1 cellular context compared by ENCODE assay signal in the genomic region with DNA sequence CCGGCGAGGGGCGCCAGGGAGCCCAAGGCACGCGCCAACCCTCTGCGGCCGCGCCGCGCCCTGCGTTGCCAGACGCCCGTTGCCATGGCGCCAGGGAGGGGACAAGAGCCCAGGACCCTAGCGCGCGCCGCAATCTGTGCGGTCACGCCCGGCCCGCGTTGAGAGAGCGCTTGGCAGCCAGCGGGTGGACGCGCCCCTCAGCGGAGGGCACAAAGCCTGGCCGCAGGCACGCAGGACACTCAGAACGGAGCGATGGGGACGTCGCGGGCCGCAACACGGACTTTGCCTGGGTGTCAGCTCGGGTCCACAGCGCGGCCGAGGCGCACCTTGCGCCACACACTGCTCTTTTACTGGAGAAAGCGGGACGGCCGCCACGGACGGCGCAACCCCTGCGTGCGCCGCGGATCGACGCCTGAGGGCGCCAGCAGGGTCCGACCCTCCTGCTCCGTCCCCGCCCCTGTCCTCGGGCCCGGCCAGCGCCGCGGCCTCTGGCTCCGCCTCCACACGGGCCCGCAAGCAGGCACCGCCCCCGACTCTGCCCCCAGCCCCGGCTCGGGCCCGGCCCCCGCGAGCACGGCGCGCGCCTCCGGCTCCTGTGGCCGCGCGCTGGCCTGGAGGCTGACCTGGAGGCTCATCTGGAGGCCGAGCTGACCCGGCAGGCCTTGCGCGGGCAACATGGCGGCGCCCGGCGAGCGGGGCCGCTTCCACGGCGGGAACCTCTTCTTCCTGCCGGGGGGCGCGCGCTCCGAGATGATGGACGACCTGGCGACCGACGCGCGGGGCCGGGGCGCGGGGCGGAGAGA.
A peak's percentile ranks its signal among the peaks of the same experiment; 100 is the strongest.
TF ChIP-seq lines count a peak whose summit lies in the region.

A gene (plus strand): TSS at position 650 of the 803 bp plus-strand sequence. CDS start 26 bp downstream, at position 676.

TF ChIP-seq in K562, 482 proteins besides CTCF, POLR2A, EP300 and RAD21 (continued from another document and continues in another):
- TF ChIP-seq, protein P1, sequence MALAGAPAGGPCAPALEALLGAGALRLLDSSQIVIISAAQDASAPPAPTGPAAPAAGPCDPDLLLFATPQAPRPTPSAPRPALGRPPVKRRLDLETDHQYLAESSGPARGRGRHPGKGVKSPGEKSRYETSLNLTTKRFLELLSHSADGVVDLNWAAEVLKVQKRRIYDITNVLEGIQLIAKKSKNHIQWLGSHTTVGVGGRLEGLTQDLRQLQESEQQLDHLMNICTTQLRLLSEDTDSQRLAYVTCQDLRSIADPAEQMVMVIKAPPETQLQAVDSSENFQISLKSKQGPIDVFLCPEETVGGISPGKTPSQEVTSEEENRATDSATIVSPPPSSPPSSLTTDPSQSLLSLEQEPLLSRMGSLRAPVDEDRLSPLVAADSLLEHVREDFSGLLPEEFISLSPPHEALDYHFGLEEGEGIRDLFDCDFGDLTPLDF (CRISPR knock-in tag; IDR thresholded peaks at IDR 0.05): peak; percentile 35; the same call in 1 of the 2 replicates
- TF ChIP-seq ZFX (CRISPR knock-in tag; IDR thresholded peaks at IDR 0.05) (peak; percentile 84), ARHGAP35 (IDR thresholded peaks at IDR 0.05; ENCODE audit: partially characterized antibody) (no peak), STAG1 (CRISPR knock-in tag; IDR thresholded peaks at IDR 0.05; ENCODE audit: borderline replicate concordance) (no peak), YBX1 (IDR thresholded peaks at IDR 0.05) (no peak), MAFG (tag; conservative IDR thresholded peaks at IDR 0.05) (no peak), CREB1 (IDR thresholded peaks at IDR 0.05) (no peak), CREB1 (CRISPR knock-in tag; IDR thresholded peaks at IDR 0.05) (peak; percentile 64; the same call in 1 of the 2 replicates), RBM25 (IDR thresholded peaks at IDR 0.05; ENCODE audit: low read depth, low read length, severe bottlenecking) (peak; percentile 100)
- TF ChIP-seq, protein P2, sequence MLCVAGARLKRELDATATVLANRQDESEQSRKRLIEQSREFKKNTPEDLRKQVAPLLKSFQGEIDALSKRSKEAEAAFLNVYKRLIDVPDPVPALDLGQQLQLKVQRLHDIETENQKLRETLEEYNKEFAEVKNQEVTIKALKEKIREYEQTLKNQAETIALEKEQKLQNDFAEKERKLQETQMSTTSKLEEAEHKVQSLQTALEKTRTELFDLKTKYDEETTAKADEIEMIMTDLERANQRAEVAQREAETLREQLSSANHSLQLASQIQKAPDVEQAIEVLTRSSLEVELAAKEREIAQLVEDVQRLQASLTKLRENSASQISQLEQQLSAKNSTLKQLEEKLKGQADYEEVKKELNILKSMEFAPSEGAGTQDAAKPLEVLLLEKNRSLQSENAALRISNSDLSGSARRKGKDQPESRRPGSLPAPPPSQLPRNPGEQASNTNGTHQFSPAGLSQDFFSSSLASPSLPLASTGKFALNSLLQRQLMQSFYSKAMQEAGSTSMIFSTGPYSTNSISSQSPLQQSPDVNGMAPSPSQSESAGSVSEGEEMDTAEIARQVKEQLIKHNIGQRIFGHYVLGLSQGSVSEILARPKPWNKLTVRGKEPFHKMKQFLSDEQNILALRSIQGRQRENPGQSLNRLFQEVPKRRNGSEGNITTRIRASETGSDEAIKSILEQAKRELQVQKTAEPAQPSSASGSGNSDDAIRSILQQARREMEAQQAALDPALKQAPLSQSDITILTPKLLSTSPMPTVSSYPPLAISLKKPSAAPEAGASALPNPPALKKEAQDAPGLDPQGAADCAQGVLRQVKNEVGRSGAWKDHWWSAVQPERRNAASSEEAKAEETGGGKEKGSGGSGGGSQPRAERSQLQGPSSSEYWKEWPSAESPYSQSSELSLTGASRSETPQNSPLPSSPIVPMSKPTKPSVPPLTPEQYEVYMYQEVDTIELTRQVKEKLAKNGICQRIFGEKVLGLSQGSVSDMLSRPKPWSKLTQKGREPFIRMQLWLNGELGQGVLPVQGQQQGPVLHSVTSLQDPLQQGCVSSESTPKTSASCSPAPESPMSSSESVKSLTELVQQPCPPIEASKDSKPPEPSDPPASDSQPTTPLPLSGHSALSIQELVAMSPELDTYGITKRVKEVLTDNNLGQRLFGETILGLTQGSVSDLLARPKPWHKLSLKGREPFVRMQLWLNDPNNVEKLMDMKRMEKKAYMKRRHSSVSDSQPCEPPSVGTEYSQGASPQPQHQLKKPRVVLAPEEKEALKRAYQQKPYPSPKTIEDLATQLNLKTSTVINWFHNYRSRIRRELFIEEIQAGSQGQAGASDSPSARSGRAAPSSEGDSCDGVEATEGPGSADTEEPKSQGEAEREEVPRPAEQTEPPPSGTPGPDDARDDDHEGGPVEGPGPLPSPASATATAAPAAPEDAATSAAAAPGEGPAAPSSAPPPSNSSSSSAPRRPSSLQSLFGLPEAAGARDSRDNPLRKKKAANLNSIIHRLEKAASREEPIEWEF (CRISPR knock-in tag; IDR thresholded peaks at IDR 0.05): no peak
- TF ChIP-seq, protein P3, sequence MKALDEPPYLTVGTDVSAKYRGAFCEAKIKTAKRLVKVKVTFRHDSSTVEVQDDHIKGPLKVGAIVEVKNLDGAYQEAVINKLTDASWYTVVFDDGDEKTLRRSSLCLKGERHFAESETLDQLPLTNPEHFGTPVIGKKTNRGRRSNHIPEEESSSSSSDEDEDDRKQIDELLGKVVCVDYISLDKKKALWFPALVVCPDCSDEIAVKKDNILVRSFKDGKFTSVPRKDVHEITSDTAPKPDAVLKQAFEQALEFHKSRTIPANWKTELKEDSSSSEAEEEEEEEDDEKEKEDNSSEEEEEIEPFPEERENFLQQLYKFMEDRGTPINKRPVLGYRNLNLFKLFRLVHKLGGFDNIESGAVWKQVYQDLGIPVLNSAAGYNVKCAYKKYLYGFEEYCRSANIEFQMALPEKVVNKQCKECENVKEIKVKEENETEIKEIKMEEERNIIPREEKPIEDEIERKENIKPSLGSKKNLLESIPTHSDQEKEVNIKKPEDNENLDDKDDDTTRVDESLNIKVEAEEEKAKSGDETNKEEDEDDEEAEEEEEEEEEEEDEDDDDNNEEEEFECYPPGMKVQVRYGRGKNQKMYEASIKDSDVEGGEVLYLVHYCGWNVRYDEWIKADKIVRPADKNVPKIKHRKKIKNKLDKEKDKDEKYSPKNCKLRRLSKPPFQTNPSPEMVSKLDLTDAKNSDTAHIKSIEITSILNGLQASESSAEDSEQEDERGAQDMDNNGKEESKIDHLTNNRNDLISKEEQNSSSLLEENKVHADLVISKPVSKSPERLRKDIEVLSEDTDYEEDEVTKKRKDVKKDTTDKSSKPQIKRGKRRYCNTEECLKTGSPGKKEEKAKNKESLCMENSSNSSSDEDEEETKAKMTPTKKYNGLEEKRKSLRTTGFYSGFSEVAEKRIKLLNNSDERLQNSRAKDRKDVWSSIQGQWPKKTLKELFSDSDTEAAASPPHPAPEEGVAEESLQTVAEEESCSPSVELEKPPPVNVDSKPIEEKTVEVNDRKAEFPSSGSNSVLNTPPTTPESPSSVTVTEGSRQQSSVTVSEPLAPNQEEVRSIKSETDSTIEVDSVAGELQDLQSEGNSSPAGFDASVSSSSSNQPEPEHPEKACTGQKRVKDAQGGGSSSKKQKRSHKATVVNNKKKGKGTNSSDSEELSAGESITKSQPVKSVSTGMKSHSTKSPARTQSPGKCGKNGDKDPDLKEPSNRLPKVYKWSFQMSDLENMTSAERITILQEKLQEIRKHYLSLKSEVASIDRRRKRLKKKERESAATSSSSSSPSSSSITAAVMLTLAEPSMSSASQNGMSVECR (CRISPR knock-in tag; IDR thresholded peaks at IDR 0.05): peak; percentile 73
- TF ChIP-seq, protein P4, sequence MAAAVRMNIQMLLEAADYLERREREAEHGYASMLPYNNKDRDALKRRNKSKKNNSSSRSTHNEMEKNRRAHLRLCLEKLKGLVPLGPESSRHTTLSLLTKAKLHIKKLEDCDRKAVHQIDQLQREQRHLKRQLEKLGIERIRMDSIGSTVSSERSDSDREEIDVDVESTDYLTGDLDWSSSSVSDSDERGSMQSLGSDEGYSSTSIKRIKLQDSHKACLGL (CRISPR knock-in tag; IDR thresholded peaks at IDR 0.05; ENCODE audit: borderline replicate concordance, poor library complexity, severe bottlenecking): peak; percentile 49
- TF ChIP-seq, protein P5, sequence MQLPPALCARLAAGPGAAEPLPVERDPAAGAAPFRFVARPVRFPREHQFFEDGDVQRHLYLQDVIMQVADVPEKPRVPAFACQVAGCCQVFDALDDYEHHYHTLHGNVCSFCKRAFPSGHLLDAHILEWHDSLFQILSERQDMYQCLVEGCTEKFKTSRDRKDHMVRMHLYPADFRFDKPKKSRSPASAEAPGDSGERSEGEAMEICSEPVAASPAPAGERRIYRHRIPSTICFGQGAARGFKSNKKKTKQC (CRISPR knock-in tag; IDR thresholded peaks at IDR 0.05): no peak; the same call in none of the 2 replicates
- TF ChIP-seq, protein P6, sequence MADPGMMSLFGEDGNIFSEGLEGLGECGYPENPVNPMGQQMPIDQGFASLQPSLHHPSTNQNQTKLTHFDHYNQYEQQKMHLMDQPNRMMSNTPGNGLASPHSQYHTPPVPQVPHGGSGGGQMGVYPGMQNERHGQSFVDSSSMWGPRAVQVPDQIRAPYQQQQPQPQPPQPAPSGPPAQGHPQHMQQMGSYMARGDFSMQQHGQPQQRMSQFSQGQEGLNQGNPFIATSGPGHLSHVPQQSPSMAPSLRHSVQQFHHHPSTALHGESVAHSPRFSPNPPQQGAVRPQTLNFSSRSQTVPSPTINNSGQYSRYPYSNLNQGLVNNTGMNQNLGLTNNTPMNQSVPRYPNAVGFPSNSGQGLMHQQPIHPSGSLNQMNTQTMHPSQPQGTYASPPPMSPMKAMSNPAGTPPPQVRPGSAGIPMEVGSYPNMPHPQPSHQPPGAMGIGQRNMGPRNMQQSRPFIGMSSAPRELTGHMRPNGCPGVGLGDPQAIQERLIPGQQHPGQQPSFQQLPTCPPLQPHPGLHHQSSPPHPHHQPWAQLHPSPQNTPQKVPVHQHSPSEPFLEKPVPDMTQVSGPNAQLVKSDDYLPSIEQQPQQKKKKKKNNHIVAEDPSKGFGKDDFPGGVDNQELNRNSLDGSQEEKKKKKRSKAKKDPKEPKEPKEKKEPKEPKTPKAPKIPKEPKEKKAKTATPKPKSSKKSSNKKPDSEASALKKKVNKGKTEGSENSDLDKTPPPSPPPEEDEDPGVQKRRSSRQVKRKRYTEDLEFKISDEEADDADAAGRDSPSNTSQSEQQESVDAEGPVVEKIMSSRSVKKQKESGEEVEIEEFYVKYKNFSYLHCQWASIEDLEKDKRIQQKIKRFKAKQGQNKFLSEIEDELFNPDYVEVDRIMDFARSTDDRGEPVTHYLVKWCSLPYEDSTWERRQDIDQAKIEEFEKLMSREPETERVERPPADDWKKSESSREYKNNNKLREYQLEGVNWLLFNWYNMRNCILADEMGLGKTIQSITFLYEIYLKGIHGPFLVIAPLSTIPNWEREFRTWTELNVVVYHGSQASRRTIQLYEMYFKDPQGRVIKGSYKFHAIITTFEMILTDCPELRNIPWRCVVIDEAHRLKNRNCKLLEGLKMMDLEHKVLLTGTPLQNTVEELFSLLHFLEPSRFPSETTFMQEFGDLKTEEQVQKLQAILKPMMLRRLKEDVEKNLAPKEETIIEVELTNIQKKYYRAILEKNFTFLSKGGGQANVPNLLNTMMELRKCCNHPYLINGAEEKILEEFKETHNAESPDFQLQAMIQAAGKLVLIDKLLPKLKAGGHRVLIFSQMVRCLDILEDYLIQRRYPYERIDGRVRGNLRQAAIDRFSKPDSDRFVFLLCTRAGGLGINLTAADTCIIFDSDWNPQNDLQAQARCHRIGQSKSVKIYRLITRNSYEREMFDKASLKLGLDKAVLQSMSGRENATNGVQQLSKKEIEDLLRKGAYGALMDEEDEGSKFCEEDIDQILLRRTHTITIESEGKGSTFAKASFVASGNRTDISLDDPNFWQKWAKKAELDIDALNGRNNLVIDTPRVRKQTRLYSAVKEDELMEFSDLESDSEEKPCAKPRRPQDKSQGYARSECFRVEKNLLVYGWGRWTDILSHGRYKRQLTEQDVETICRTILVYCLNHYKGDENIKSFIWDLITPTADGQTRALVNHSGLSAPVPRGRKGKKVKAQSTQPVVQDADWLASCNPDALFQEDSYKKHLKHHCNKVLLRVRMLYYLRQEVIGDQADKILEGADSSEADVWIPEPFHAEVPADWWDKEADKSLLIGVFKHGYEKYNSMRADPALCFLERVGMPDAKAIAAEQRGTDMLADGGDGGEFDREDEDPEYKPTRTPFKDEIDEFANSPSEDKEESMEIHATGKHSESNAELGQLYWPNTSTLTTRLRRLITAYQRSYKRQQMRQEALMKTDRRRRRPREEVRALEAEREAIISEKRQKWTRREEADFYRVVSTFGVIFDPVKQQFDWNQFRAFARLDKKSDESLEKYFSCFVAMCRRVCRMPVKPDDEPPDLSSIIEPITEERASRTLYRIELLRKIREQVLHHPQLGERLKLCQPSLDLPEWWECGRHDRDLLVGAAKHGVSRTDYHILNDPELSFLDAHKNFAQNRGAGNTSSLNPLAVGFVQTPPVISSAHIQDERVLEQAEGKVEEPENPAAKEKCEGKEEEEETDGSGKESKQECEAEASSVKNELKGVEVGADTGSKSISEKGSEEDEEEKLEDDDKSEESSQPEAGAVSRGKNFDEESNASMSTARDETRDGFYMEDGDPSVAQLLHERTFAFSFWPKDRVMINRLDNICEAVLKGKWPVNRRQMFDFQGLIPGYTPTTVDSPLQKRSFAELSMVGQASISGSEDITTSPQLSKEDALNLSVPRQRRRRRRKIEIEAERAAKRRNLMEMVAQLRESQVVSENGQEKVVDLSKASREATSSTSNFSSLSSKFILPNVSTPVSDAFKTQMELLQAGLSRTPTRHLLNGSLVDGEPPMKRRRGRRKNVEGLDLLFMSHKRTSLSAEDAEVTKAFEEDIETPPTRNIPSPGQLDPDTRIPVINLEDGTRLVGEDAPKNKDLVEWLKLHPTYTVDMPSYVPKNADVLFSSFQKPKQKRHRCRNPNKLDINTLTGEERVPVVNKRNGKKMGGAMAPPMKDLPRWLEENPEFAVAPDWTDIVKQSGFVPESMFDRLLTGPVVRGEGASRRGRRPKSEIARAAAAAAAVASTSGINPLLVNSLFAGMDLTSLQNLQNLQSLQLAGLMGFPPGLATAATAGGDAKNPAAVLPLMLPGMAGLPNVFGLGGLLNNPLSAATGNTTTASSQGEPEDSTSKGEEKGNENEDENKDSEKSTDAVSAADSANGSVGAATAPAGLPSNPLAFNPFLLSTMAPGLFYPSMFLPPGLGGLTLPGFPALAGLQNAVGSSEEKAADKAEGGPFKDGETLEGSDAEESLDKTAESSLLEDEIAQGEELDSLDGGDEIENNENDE (IDR thresholded peaks at IDR 0.05; ENCODE audit: low read depth, low read length): peak; percentile 9
- TF ChIP-seq, protein P7, sequence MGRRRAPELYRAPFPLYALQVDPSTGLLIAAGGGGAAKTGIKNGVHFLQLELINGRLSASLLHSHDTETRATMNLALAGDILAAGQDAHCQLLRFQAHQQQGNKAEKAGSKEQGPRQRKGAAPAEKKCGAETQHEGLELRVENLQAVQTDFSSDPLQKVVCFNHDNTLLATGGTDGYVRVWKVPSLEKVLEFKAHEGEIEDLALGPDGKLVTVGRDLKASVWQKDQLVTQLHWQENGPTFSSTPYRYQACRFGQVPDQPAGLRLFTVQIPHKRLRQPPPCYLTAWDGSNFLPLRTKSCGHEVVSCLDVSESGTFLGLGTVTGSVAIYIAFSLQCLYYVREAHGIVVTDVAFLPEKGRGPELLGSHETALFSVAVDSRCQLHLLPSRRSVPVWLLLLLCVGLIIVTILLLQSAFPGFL (CRISPR knock-in tag; IDR thresholded peaks at IDR 0.05): peak; percentile 96; the same call in 1 of the 2 replicates
- TF ChIP-seq, protein P8, sequence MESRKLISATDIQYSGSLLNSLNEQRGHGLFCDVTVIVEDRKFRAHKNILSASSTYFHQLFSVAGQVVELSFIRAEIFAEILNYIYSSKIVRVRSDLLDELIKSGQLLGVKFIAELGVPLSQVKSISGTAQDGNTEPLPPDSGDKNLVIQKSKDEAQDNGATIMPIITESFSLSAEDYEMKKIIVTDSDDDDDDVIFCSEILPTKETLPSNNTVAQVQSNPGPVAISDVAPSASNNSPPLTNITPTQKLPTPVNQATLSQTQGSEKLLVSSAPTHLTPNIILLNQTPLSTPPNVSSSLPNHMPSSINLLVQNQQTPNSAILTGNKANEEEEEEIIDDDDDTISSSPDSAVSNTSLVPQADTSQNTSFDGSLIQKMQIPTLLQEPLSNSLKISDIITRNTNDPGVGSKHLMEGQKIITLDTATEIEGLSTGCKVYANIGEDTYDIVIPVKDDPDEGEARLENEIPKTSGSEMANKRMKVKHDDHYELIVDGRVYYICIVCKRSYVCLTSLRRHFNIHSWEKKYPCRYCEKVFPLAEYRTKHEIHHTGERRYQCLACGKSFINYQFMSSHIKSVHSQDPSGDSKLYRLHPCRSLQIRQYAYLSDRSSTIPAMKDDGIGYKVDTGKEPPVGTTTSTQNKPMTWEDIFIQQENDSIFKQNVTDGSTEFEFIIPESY (CRISPR knock-in tag; IDR thresholded peaks at IDR 0.05): no peak; the same call in 1 of the 2 replicates
